Comparison of ENCODE assay signal across 8 cellular contexts in the genomic region with DNA sequence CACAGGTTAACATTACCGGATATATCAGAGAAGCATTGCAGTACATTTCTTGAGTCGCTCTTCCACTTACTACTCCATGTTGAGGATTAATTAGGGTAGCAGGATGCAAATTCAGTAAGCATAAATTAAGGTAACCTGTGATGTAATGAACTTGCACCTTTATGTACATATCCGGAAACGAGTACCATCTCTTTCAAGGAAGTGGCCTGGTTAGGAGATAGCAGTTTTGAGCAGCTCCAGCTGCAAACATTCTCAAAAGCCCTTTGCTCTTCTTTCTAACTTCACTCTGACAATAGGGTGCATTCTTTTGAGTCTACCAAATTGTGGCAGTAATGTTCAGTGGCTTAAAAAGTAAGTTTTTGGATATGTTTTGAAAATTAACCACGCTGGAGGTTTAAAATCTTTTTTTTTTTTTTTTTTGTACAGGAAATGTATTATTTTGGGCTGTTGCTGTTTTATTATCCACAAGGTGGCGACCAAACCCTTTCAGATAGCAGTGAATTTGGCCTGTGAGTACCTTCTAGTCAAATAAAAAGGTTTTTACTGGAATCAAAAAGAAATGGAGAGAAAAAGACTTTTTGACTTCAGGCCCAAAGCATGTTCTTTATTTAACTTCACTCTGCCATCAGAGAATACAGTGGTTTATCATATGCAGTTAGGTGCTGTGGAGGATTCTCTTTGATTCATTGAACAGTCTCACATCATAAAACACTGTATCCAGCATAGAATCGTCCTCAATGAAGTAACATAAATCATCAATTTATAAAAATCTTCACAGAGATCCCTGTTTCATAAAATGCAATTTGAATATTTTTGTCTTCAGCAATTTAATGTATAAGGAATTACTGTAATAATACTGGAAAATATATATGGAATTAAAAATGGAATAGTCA. TPM values are rescaled to one million over a fixed set of nuclear protein-coding genes. Genes with fewer than 3 reads are reported as not detected.
DNase-seq lines count a peak whose midpoint lies in the region; ATAC-seq and TF ChIP-seq lines count a peak whose summit lies in the region.

No MANE protein-coding gene starts in this region.

- H3K9me3 ChIP-seq in MM.1S (replicated peaks; ENCODE audit: insufficient read depth, low read length) = no peaks in the 10 kb centered on the region
- H3K9me3 ChIP-seq in neural progenitor cell (ENCODE audit: low read depth) = no peaks in the 10 kb centered on the region

- H4K20me1 ChIP-seq in MM.1S (ENCODE audit: insufficient read depth, low read length) (no peaks in the 10 kb centered on the region), neural progenitor cell (ENCODE audit: low read depth) (no peaks in the 10 kb centered on the region)

- H3K9me3 Mint-ChIP-seq in T-helper 2 cell treated with Interferon-gamma antibody and Interleukin-4, amounts not matched to agents 5 μg/mL and 100 μg/mL, for 36 hours = no peaks in the 10 kb centered on the region
- no peaks in the 10 kb centered on the region for H3K9me3 Mint-ChIP-seq in neural progenitor cell

- peak; percentile 31 for DNase-seq in COLO829 (ENCODE audit: low spot score)
- peak; percentile 56 for DNase-seq in MM.1S
- DNase-seq in T-helper 2 cell treated with Interferon-gamma antibody and Interleukin-4, amounts not matched to agents 5 μg/mL and 100 μg/mL, for 36 hours (ENCODE audit: low spot score) = no peak
- DNase-seq in epithelial cell of prostate (ENCODE audit: low read depth, low spot score) = no peak
- peak; percentile 62 for DNase-seq in neural progenitor cell (ENCODE audit: low spot score)

- H3K27me3 ChIP-seq in MM.1S (replicated peaks; ENCODE audit: insufficient read depth, low read length) (no peaks in the 10 kb centered on the region), neural progenitor cell (no peaks in the 10 kb centered on the region)

- H3K9ac ChIP-seq in MM.1S (ENCODE audit: low read length) (no peak overlapping the region), neural progenitor cell (no peak overlapping the region)

- ATAC-seq in GM18508 (IDR thresholded peaks at IDR 0.05; ENCODE audit: insufficient read depth, unreplicated experiment) (peak; percentile 42), GM19463 (IDR thresholded peaks at IDR 0.05; ENCODE audit: unreplicated experiment) (no peak), GM18861 (IDR thresholded peaks at IDR 0.05; ENCODE audit: unreplicated experiment) (no peak)

- peak overlapping the region; percentile 76 for H3K4me3 Mint-ChIP-seq in T-helper 2 cell treated with Interferon-gamma antibody and Interleukin-4, amounts not matched to agents 5 μg/mL and 100 μg/mL, for 36 hours
- H3K4me3 Mint-ChIP-seq in neural progenitor cell = no peak overlapping the region

- H3K4me1 Mint-ChIP-seq in T-helper 2 cell treated with Interferon-gamma antibody and Interleukin-4, amounts not matched to agents 5 μg/mL and 100 μg/mL, for 36 hours (ENCODE audit: low read depth) = peaks cover 27% of the 10 kb centered on the region
- peaks cover 20% of the 10 kb centered on the region for H3K4me1 Mint-ChIP-seq in neural progenitor cell

- no peaks in the 10 kb centered on the region for H3K36me3 ChIP-seq in MM.1S (replicated peaks; ENCODE audit: insufficient read depth, low read length)
- no peaks in the 10 kb centered on the region for H3K36me3 ChIP-seq in neural progenitor cell

- H3K4me2 ChIP-seq in MM.1S (ENCODE audit: low read depth, low read length) = peak overlapping the region; percentile 44
- H3K4me2 ChIP-seq in neural progenitor cell = no peak overlapping the region

- H3K9me2 ChIP-seq in MM.1S (replicated peaks; ENCODE audit: insufficient read depth, low read length) = no peaks in the 10 kb centered on the region

- H3F3A ChIP-seq in MM.1S (ENCODE audit: insufficient read depth, low read length) (peaks cover 13% of the 10 kb centered on the region), neural progenitor cell (ENCODE audit: low read depth) (no peaks in the 10 kb centered on the region)

- peak overlapping the region; percentile 93 for H3K27ac Mint-ChIP-seq in T-helper 2 cell treated with Interferon-gamma antibody and Interleukin-4, amounts not matched to agents 5 μg/mL and 100 μg/mL, for 36 hours
- H3K27ac Mint-ChIP-seq in neural progenitor cell = no peak overlapping the region

- TF ChIP-seq CTCF in MM.1S (IDR thresholded peaks at IDR 0.05; ENCODE audit: low read length) (peak; percentile 61), neural progenitor cell (IDR thresholded peaks at IDR 0.05) (peak; percentile 74)

- H2AFZ ChIP-seq in MM.1S (ENCODE audit: low read length) = no peak overlapping the region
- no peak overlapping the region for H2AFZ ChIP-seq in neural progenitor cell (replicated peaks)

- no peaks in the 10 kb centered on the region for H3K79me2 ChIP-seq in MM.1S (ENCODE audit: low read length)
- no peaks in the 10 kb centered on the region for H3K79me2 ChIP-seq in neural progenitor cell (ENCODE audit: low read depth)

- H3K27me3 Mint-ChIP-seq in T-helper 2 cell treated with Interferon-gamma antibody and Interleukin-4, amounts not matched to agents 5 μg/mL and 100 μg/mL, for 36 hours (ENCODE audit: low read depth) = no peaks in the 10 kb centered on the region
- H3K27me3 Mint-ChIP-seq in neural progenitor cell (ENCODE audit: insufficient read depth, low read depth) = no peaks in the 10 kb centered on the region

- H3K36me3 Mint-ChIP-seq in T-helper 2 cell treated with Interferon-gamma antibody and Interleukin-4, amounts not matched to agents 5 μg/mL and 100 μg/mL, for 36 hours (ENCODE audit: low read depth) = peaks cover 20% of the 10 kb centered on the region
- H3K36me3 Mint-ChIP-seq in neural progenitor cell = peaks cover 6% of the 10 kb centered on the region

- H3K27ac ChIP-seq in MM.1S (ENCODE audit: low read length) (peak overlapping the region; percentile 35; the same call in 1 of the 2 replicates), epithelial cell of prostate (peak overlapping the region; percentile 13), neural progenitor cell (no peak overlapping the region)

- H3K4me1 ChIP-seq in MM.1S (ENCODE audit: low read length) (peaks cover 13% of the 10 kb centered on the region), neural progenitor cell (peaks cover 10% of the 10 kb centered on the region)

- no peak overlapping the region for H3K4me3 ChIP-seq in MM.1S (ENCODE audit: low read length)
- no peak overlapping the region for H3K4me3 ChIP-seq in neural progenitor cell

RNA-seq across cellular contexts. Expression of a gene that starts 8.9 kb away (rescaled TPM):
- 4.5 and 5.8 TPM in 2 replicates for total RNA-seq in neural progenitor cell (ENCODE audit: low replicate concordance)

RNA-seq across cellular contexts. Expression of a gene that starts 9.0 kb away (rescaled TPM):
- total RNA-seq in neural progenitor cell (ENCODE audit: low replicate concordance) = 0.28 and 0.30 TPM in 2 replicates

RNA-seq across cellular contexts. Expression of a gene that starts 9.1 kb away (rescaled TPM):
- total RNA-seq in neural progenitor cell (ENCODE audit: low replicate concordance) = 0.09 TPM in 1 of 2 replicates, not detected in the other

RNA-seq across cellular contexts. Expression of a gene that starts 15.6 kb away (rescaled TPM):
- total RNA-seq in neural progenitor cell (ENCODE audit: low replicate concordance) = 0.06 and 0.88 TPM in 2 replicates

Comparison
In these comparisons a context has a peak if more than half of its experiments do, and no peak if none do; other contexts are left out.
1. DNase-seq: peak in COLO829 (single experiment), MM.1S (single experiment) and neural progenitor cell (single experiment); none in T-helper 2 cell treated with Interferon-gamma antibody and Interleukin-4, amounts not matched to agents 5 μg/mL and 100 μg/mL, for 36 hours (single experiment) and epithelial cell of prostate (single experiment).